9 cellular contexts compared by ENCODE assay signal in genomic region chr12:113334786-113335539, GRCh38. TPM values are rescaled to one million over a fixed set of nuclear protein-coding genes. Genes with fewer than 3 reads are reported as not detected.
A peak's percentile ranks its signal among the peaks of the same experiment; 100 is the strongest.
DNase-seq lines count a peak whose midpoint lies in the region; ATAC-seq, FAIRE-seq and TF ChIP-seq lines count a peak whose summit lies in the region.
"Had no signal": no experiment of that assay in that cellular context is flagged by ENCODE, and none has a peak within 500 bp of the region (broad histone marks: within the 10 kb centered on the region; RNA-seq: fewer than 3 reads in every experiment).

Gene SLC8B1 (minus strand): TSS chr12:113335109. CDS start chr12:113332878, 2,231 bp downstream.

- intact Hi-C loops in dendritic cell treated with granulocyte-macrophage colony-stimulating factor and Interleukin-4, amounts not matched to agents 40 ng/mL and 50 ng/mL, for 4 days (cut with micrococcal nuclease), result loop anchor here (1.0 kb wide), 3 partner anchors 13 to 87 kb away; partner anchors contain the start of genes PLBD2 and SDSL
- intact Hi-C loops in HepG2 (cut with micrococcal nuclease; ENCODE audit: unreplicated experiment), result loop anchor here (1.0 kb wide), 1 partner anchor 23 kb away; the partner anchor contains the start of gene PLBD2

- peak within 1 kb of the TSS; percentile 72 for H3K9ac ChIP-seq in HepG2 (ENCODE audit: insufficient read depth, low read depth, low read length)

- H3K4me1 ChIP-seq in HepG2 (ENCODE audit: insufficient read depth, low read length), result peaks cover 22% of the 10 kb centered on the region

- TF ChIP-seq EP300 in HepG2 (IDR thresholded peaks at IDR 0.05; ENCODE audit: low read depth in 2 of 2, low read length in 2 of 2) (no peak), HepG2 (CRISPR knock-in tag; IDR thresholded peaks at IDR 0.05; ENCODE audit: borderline replicate concordance) (no peak)

- H3K9me3 ChIP-seq in HepG2 (ENCODE audit: low read length), result no peaks in the 10 kb centered on the region

- POLR2A ChIA-PET in HepG2 (lab: Yijun Ruan, JAX), result interaction anchor here (0.6 to 1.4 kb wide), 10 partner anchors 13 to 150 kb away, joined by 3 to 14 read pairs (median 4); partner anchors contain the start of genes DDX54, PLBD2, RITA1 and SDSL

- H3K27ac ChIP-seq in HepG2 (ENCODE audit: extremely low read length, insufficient read depth, low read length), result no peak within 1 kb of the TSS

- peak; percentile 33; the same call in 1 of the 2 replicates for TF ChIP-seq RAD21 in HepG2 (CRISPR knock-in tag; IDR thresholded peaks at IDR 0.05)

- FAIRE-seq in HepG2 (lab: Jason Lieb, UNC), result no peak
- FAIRE-seq: TTC549 had no signal

- in situ Hi-C loops in HepG2 (cut with HindIII; ENCODE audit: extremely low pct_ligation_motif_present, low pct_unique_long_range_greater_than_20kb), result no loop called here

- BruUV-seq in HepG2 (replicated peaks; lab: Mats Ljungman, UMichigan), result no TSS peak

- no peaks in the 10 kb centered on the region for H4K20me1 ChIP-seq in HepG2 (ENCODE audit: insufficient read depth, low read length)

- 0 out of 5 replicates have a peak, but pooled peaks cover 0 to 1% of the 10 kb centered on the region in 2 experiments for H3K27me3 ChIP-seq in HepG2 (ENCODE audit: control insufficient read depth in 1 of 2, insufficient read depth in 2 of 2, low read length in 2 of 2)

- peak within 1 kb of the TSS; percentile 99 for H3K4me3 Mint-ChIP-seq in dendritic cell treated with granulocyte-macrophage colony-stimulating factor and Interleukin-4, amounts not matched to agents 40 ng/mL and 50 ng/mL, for 4 days

- peak; percentile 39 for DNase-seq in AG09319 (ENCODE audit: extremely low read depth, low read depth)
- peak; percentile 33 to 79 for DNase-seq in NCI-H526 (lab: John Stamatoyannopoulos, UW)
- DNase-seq in activated CD4-positive, alpha-beta T cell treated with anti-CD3 and anti-CD28 coated beads, Interleukin-2, amount 50 U/mL, for 24 hours (ENCODE audit: low read depth in 1 of 2, low spot score in 1 of 2), result peak; percentile 85 to 89
- DNase-seq in HepG2 (ENCODE audit: low spot score), result peak; percentile 64
- DNase-seq in stimulated activated CD4-positive, alpha-beta T cell treated with anti-CD3 and anti-CD28 coated beads, Interleukin-2, amount 100 ng/mL, for 4 hours (ENCODE audit: low read depth), result peak; percentile 80

- peaks cover 50% of the 10 kb centered on the region for H3K36me3 Mint-ChIP-seq in dendritic cell treated with granulocyte-macrophage colony-stimulating factor and Interleukin-4, amounts not matched to agents 40 ng/mL and 50 ng/mL, for 4 days (ENCODE audit: low read depth)

- CTCF ChIA-PET in HepG2 (lab: Yijun Ruan, JAX; ENCODE audit: low intra/inter-chr PET ratio, low total read pairs), result no interaction called here

- no peaks in the 10 kb centered on the region for H3K27me3 Mint-ChIP-seq in dendritic cell treated with granulocyte-macrophage colony-stimulating factor and Interleukin-4, amounts not matched to agents 40 ng/mL and 50 ng/mL, for 4 days

- H3K79me2 ChIP-seq in HepG2 (ENCODE audit: insufficient read depth, low read length), result no peaks in the 10 kb centered on the region

- under 1% methylated on average over 48 of the region's 62 CpGs for WGBS in HepG2 (ENCODE audit: low lambda C conversion rate)

- peak within 1 kb of the TSS; percentile 96 for H3K27ac Mint-ChIP-seq in dendritic cell treated with granulocyte-macrophage colony-stimulating factor and Interleukin-4, amounts not matched to agents 40 ng/mL and 50 ng/mL, for 4 days

- H3K4me3 ChIP-seq in HepG2 (replicated peaks in 1 of 3; ENCODE audit: insufficient read depth in 1 of 3, low read depth in 2 of 3, low read length in 3 of 3), result peak within 1 kb of the TSS; percentile 46 to 71 (median 55)

- ATAC-seq in GM18873 (IDR thresholded peaks at IDR 0.05; ENCODE audit: low FRiP score, unreplicated experiment) (peak; percentile 60), HG03135 (IDR thresholded peaks at IDR 0.05; ENCODE audit: unreplicated experiment) (peak; percentile 96), HepG2 (peak; percentile 98)

- H3K4me1 Mint-ChIP-seq in dendritic cell treated with granulocyte-macrophage colony-stimulating factor and Interleukin-4, amounts not matched to agents 40 ng/mL and 50 ng/mL, for 4 days (ENCODE audit: low read depth), result peaks cover 57% of the 10 kb centered on the region

- peak; percentile 60 to 89; a peak in 3 of 4 replicates for TF ChIP-seq POLR2A in HepG2 (IDR thresholded peaks at IDR 0.05; ENCODE audit: insufficient read depth in 1 of 2, low read depth in 2 of 2, low read length in 2 of 2)

- no peaks in the 10 kb centered on the region for H3K36me3 ChIP-seq in HepG2 (replicated peaks in 1 of 2; ENCODE audit: control insufficient read depth in 1 of 2, insufficient read depth in 2 of 2, low read length in 2 of 2)

- peak within 1 kb of the TSS; percentile 98 for H3K4me2 ChIP-seq in HepG2 (ENCODE audit: low read depth, low read length)

- H3K9me3 Mint-ChIP-seq in dendritic cell treated with granulocyte-macrophage colony-stimulating factor and Interleukin-4, amounts not matched to agents 40 ng/mL and 50 ng/mL, for 4 days, result no peaks in the 10 kb centered on the region

- peak within 1 kb of the TSS; percentile 45 for H2AFZ ChIP-seq in HepG2 (ENCODE audit: low read length)

- TF ChIP-seq CTCF in AG09319 (IDR thresholded peaks at IDR 0.05; ENCODE audit: low read depth, low read length) (no peak), HepG2 (CRISPR knock-in tag; IDR thresholded peaks at IDR 0.05) (no peak)

TF ChIP-seq in HepG2, 621 proteins besides CTCF, POLR2A, EP300 and RAD21 (continues in another document):
- TF ChIP-seq RAD51 (IDR thresholded peaks at IDR 0.05; ENCODE audit: borderline replicate concordance), result no peak
- no peak for TF ChIP-seq ZUFSP (CRISPR knock-in tag; IDR thresholded peaks at IDR 0.05; ENCODE audit: borderline replicate concordance)
- no peak for TF ChIP-seq DDIT3 (CRISPR knock-in tag; IDR thresholded peaks at IDR 0.05)
- TF ChIP-seq RFX1 (IDR thresholded peaks at IDR 0.05), result no peak
- TF ChIP-seq ARNT2 (CRISPR knock-in tag; IDR thresholded peaks at IDR 0.05; ENCODE audit: low read depth), result peak; percentile 92
- TF ChIP-seq SRSF9 (IDR thresholded peaks at IDR 0.05; ENCODE audit: borderline replicate concordance, insufficient read depth, low read depth, low read length, poor library complexity, severe bottlenecking), result no peak
- no peak for TF ChIP-seq YEATS2 (CRISPR knock-in tag; IDR thresholded peaks at IDR 0.05; ENCODE audit: borderline replicate concordance)
- TF ChIP-seq ZNF747 (CRISPR knock-in tag; IDR thresholded peaks at IDR 0.05; ENCODE audit: borderline replicate concordance), result no peak
- TF ChIP-seq ATAD3A (CRISPR knock-in tag; IDR thresholded peaks at IDR 0.05), result no peak
- no peak; the same call in 1 of the 2 replicates for TF ChIP-seq ZC3H13 (CRISPR knock-in tag; IDR thresholded peaks at IDR 0.05)
- TF ChIP-seq THAP11 (CRISPR knock-in tag; IDR thresholded peaks at IDR 0.05), result peak; percentile 46; the same call in 1 of the 2 replicates
- 0 out of 2 replicates have a peak, but pooled peaks have one; percentile 50 for TF ChIP-seq ZFYVE20 (CRISPR knock-in tag; IDR thresholded peaks at IDR 0.05; ENCODE audit: borderline replicate concordance, low read depth)
- TF ChIP-seq ZFP90 (CRISPR knock-in tag; IDR thresholded peaks at IDR 0.05; ENCODE audit: borderline replicate concordance), result peak; percentile 0; the same call in 1 of the 2 replicates
- TF ChIP-seq U2AF1 (optimal IDR thresholded peaks at IDR 0.05; ENCODE audit: low read depth, low read length), result no peak
- 0 out of 2 replicates have a peak, but pooled peaks have one; percentile 24 for TF ChIP-seq HOXA3 (CRISPR knock-in tag; IDR thresholded peaks at IDR 0.05)

RNA-seq across cellular contexts. Expression of gene SLC8B1, which starts in this region (rescaled TPM):
- 3.3 and 6.8 TPM in 2 replicates for total RNA-seq in HepG2 (2016; rRNA removed; fragmentation: Illumina TruSeq; extraction: Trizol)
- 1.4 and 1.8 TPM in 2 replicates for total RNA-seq in HepG2 (2016; cell fraction: cytosol; rRNA removed; fragmentation: Illumina TruSeq; extraction: Trizol; ENCODE audit: low read depth)
- total RNA-seq in HepG2 (2016; cell fraction: insoluble cytoplasmic fraction; rRNA removed; fragmentation: Illumina TruSeq; extraction: Trizol), result 3.2 and 8.2 TPM in 2 replicates
- 3.1 TPM in 2 replicates for total RNA-seq in HepG2 (2016; cell fraction: membrane; rRNA removed; fragmentation: Illumina TruSeq; extraction: Trizol)
- total RNA-seq in HepG2 (2016; cell fraction: nucleus; rRNA removed; fragmentation: Illumina TruSeq; extraction: Trizol), result 8.8 and 10.7 TPM in 2 replicates
- polyA plus RNA-seq in HepG2 (2011; rRNA removed), result 8.0 and 10.8 TPM in 2 replicates
- polyA plus RNA-seq in HepG2 (2011; cell fraction: cytosol; rRNA removed), result 6.6 and 7.8 TPM in 2 replicates
- polyA plus RNA-seq in HepG2 (2011; cell fraction: nucleus; rRNA removed), result 20.3 and 24.2 TPM in 2 replicates
- 3.0 and 3.5 TPM in 2 replicates for polyA plus RNA-seq in HepG2 (2012)
- 0.63 and 0.74 TPM in 2 replicates for polyA plus RNA-seq in HepG2 (2016; cell fraction: cytosol; fragmentation: Illumina TruSeq; extraction: Trizol; ENCODE audit: low read depth)
- 3.0 and 3.7 TPM in 2 replicates for polyA plus RNA-seq in HepG2 (2016; cell fraction: insoluble cytoplasmic fraction; fragmentation: Illumina TruSeq; extraction: Trizol; ENCODE audit: low read depth)
- polyA plus RNA-seq in HepG2 (2016; cell fraction: membrane; fragmentation: Illumina TruSeq; extraction: Trizol; ENCODE audit: low read depth), result 1.5 and 2.2 TPM in 2 replicates
- polyA plus RNA-seq in HepG2 (2016; cell fraction: nucleus; fragmentation: Illumina TruSeq; extraction: Trizol; ENCODE audit: insufficient read depth, low read depth), result 19.5 and 22.7 TPM in 2 replicates
- 25.8 and 85.0 TPM in 2 replicates for polyA minus RNA-seq in HepG2 (2011; rRNA and poly(A)+ RNA removed; ENCODE audit: low replicate concordance)
- 5.1 and 6.3 TPM in 2 replicates for polyA minus RNA-seq in HepG2 (2011; cell fraction: cytosol; rRNA and poly(A)+ RNA removed)
- polyA minus RNA-seq in HepG2 (2011; cell fraction: nucleus; rRNA and poly(A)+ RNA removed), result 6.6 and 7.5 TPM in 2 replicates
